In genomic region chr2:73237168-73237567, GRCh38 we compare ENCODE assay signal across 11 cellular contexts. TPM values are rescaled to one million over a fixed set of nuclear protein-coding genes. Genes with fewer than 3 reads are reported as not detected.
A peak's percentile ranks its signal among the peaks of the same experiment; 100 is the strongest.
DNase-seq lines count a peak whose midpoint lies in the region; ATAC-seq and TF ChIP-seq lines count a peak whose summit lies in the region.
"Had no signal": no experiment of that assay in that cellular context is flagged by ENCODE, and none has a peak within 500 bp of the region (broad histone marks: within the 10 kb centered on the region; RNA-seq: fewer than 3 reads in every experiment).

No MANE protein-coding gene starts in this region.

- H3K36me3 ChIP-seq in SU-DHL-6 (ENCODE audit: low read length), result peaks cover 26% of the 10 kb centered on the region; the same call in 1 of the 2 replicates

- peaks cover 29% of the 10 kb centered on the region; the same call in 1 of the 2 replicates for H4K20me1 ChIP-seq in SU-DHL-6 (ENCODE audit: low read depth, low read length)

- peaks cover 40% of the 10 kb centered on the region for H3K4me1 Mint-ChIP-seq in activated CD4-positive, alpha-beta T cell treated with anti-CD3 and anti-CD28 coated beads, Interleukin-2, amount 10 ng/mL, durations not matched to agents 24 days and 14 days
- peaks cover 36 to 47% of the 10 kb centered on the region in 2 donors for H3K4me1 Mint-ChIP-seq in natural killer cell treated with Interleukin-12 subunit alpha and Interleukin-12 subunit beta and Interleukin-15 and Interleukin-18, amount 100 ng/mL, for 72 hours (ENCODE audit: low read depth in 2 of 2)

- no peaks in the 10 kb centered on the region for H3K9me3 Mint-ChIP-seq in activated CD4-positive, alpha-beta T cell treated with anti-CD3 and anti-CD28 coated beads, Interleukin-2, amount 10 ng/mL, durations not matched to agents 24 days and 14 days
- H3K9me3 Mint-ChIP-seq in natural killer cell treated with Interleukin-12 subunit alpha and Interleukin-12 subunit beta and Interleukin-15 and Interleukin-18, amount 100 ng/mL, for 72 hours, result no peaks in the 10 kb centered on the region
- H3K9me3 Mint-ChIP-seq: T-helper 2 cell treated with Interferon-gamma antibody and Interleukin-4, amounts not matched to agents 5 μg/mL and 100 μg/mL, for 36 hours had no signal

- H3K27me3 ChIP-seq in SU-DHL-6 (ENCODE audit: low read length), result no peaks in the 10 kb centered on the region
- H3K27me3 ChIP-seq: body of pancreas had no signal

- H3F3A ChIP-seq in SU-DHL-6 (ENCODE audit: insufficient read depth), result peaks cover 5% of the 10 kb centered on the region; the same call in 1 of the 2 replicates

- H3K9me3 ChIP-seq in SU-DHL-6 (ENCODE audit: insufficient read depth, low read length), result no peaks in the 10 kb centered on the region
- H3K9me3 ChIP-seq: body of pancreas had no signal

- peaks cover 80% of the 10 kb centered on the region for H3K79me2 ChIP-seq in SU-DHL-6 (ENCODE audit: insufficient read depth, low read length)

- H3K9me2 ChIP-seq in SU-DHL-6 (replicated peaks; ENCODE audit: insufficient read depth, low read length), result no peaks in the 10 kb centered on the region

- H3K27me3 Mint-ChIP-seq in activated CD4-positive, alpha-beta T cell treated with anti-CD3 and anti-CD28 coated beads, Interleukin-2, amount 10 ng/mL, durations not matched to agents 24 days and 14 days, result no peaks in the 10 kb centered on the region
- H3K27me3 Mint-ChIP-seq in natural killer cell treated with Interleukin-12 subunit alpha and Interleukin-12 subunit beta and Interleukin-15 and Interleukin-18, amount 100 ng/mL, for 72 hours, result no peaks in the 10 kb centered on the region

- H3K4me3 ChIP-seq in SU-DHL-6 (ENCODE audit: insufficient read depth, low read length, poor library complexity, severe bottlenecking), result no peak overlapping the region
- H3K4me3 ChIP-seq: body of pancreas had no signal

- ATAC-seq in natural killer cell treated with Interleukin-12 subunit alpha and Interleukin-12 subunit beta and Interleukin-15 and Interleukin-18, amount 100 ng/mL, for 72 hours, result no peak
- ATAC-seq in HG02678 (IDR thresholded peaks at IDR 0.05; ENCODE audit: unreplicated experiment) (no peak), HG03159 (IDR thresholded peaks at IDR 0.05; ENCODE audit: unreplicated experiment) (no peak)
- ATAC-seq: body of pancreas, left colon had no signal

- H2AFZ ChIP-seq in SU-DHL-6 (ENCODE audit: low read depth, low read length, severe bottlenecking), result no peak overlapping the region

- no peak for TF ChIP-seq CTCF in SU-DHL-6 (IDR thresholded peaks at IDR 0.05; ENCODE audit: insufficient read depth, low read length, poor library complexity, severe bottlenecking)

- peak overlapping the region; percentile 78 for H3K4me2 ChIP-seq in SU-DHL-6 (ENCODE audit: low read depth, low read length, poor library complexity, severe bottlenecking)

- intact Hi-C loops in activated CD4-positive, alpha-beta T cell treated with anti-CD3 and anti-CD28 coated beads, Interleukin-2, amount 10 ng/mL, durations not matched to agents 24 days and 14 days (cut with micrococcal nuclease), result no loop called here

- H3K27ac ChIP-seq in SU-DHL-6 (ENCODE audit: low read depth, low read length), result no peak overlapping the region
- H3K27ac ChIP-seq: body of pancreas had no signal

- peak overlapping the region; percentile 0 for H3K4me3 Mint-ChIP-seq in activated CD4-positive, alpha-beta T cell treated with anti-CD3 and anti-CD28 coated beads, Interleukin-2, amount 10 ng/mL, durations not matched to agents 24 days and 14 days
- peak overlapping the region; percentile 98 for H3K4me3 Mint-ChIP-seq in natural killer cell treated with Interleukin-12 subunit alpha and Interleukin-12 subunit beta and Interleukin-15 and Interleukin-18, amount 100 ng/mL, for 72 hours

- H3K27ac Mint-ChIP-seq in activated CD4-positive, alpha-beta T cell treated with anti-CD3 and anti-CD28 coated beads, Interleukin-2, amount 10 ng/mL, durations not matched to agents 24 days and 14 days, result no peak overlapping the region
- peak overlapping the region in 1 of 2 donors; percentile 4 for H3K27ac Mint-ChIP-seq in natural killer cell treated with Interleukin-12 subunit alpha and Interleukin-12 subunit beta and Interleukin-15 and Interleukin-18, amount 100 ng/mL, for 72 hours
- H3K27ac Mint-ChIP-seq: T-helper 2 cell treated with Interferon-gamma antibody and Interleukin-4, amounts not matched to agents 5 μg/mL and 100 μg/mL, for 36 hours had no signal

- no peak for DNase-seq in activated CD4-positive, alpha-beta T cell treated with anti-CD3 and anti-CD28 coated beads, Interleukin-2, amount 10 ng/mL, durations not matched to agents 24 days and 14 days
- DNase-seq in activated CD4-positive, alpha-beta T cell treated with anti-CD3 and anti-CD28 coated beads for 48 hours, result no peak
- no peak for DNase-seq in natural killer cell treated with Interleukin-12 subunit alpha and Interleukin-12 subunit beta and Interleukin-15 and Interleukin-18, amount 100 ng/mL, for 72 hours (ENCODE audit: low spot score)
- DNase-seq: body of pancreas, left colon, NCI-H2171 had no signal

- peaks cover 44% of the 10 kb centered on the region for H3K36me3 Mint-ChIP-seq in activated CD4-positive, alpha-beta T cell treated with anti-CD3 and anti-CD28 coated beads, Interleukin-2, amount 10 ng/mL, durations not matched to agents 24 days and 14 days (ENCODE audit: low read depth)
- H3K36me3 Mint-ChIP-seq in natural killer cell treated with Interleukin-12 subunit alpha and Interleukin-12 subunit beta and Interleukin-15 and Interleukin-18, amount 100 ng/mL, for 72 hours, result peaks cover 18% of the 10 kb centered on the region

- H3K9ac ChIP-seq in SU-DHL-6 (ENCODE audit: low read length), result no peak overlapping the region

RNA-seq across cellular contexts. Expression of gene CCT7, which starts 3.1 kb away (rescaled TPM):
- 680 and 696 TPM in 2 replicates for total RNA-seq in activated CD4-positive, alpha-beta T cell treated with anti-CD3 and anti-CD28 coated beads, Interleukin-2, amount 10 ng/mL, durations not matched to agents 24 days and 14 days
- total RNA-seq in natural killer cell treated with Interleukin-12 subunit alpha and Interleukin-12 subunit beta and Interleukin-15 and Interleukin-18, amount 100 ng/mL, for 72 hours, result 100 to 1,000 TPM; 417 to 436 TPM

RNA-seq across cellular contexts. Expression of gene PRADC1, which starts 4.1 kb away (rescaled TPM):
- 14.8 and 15.9 TPM in 2 replicates for total RNA-seq in activated CD4-positive, alpha-beta T cell treated with anti-CD3 and anti-CD28 coated beads, Interleukin-2, amount 10 ng/mL, durations not matched to agents 24 days and 14 days
- total RNA-seq in natural killer cell treated with Interleukin-12 subunit alpha and Interleukin-12 subunit beta and Interleukin-15 and Interleukin-18, amount 100 ng/mL, for 72 hours, result 10 to 100 TPM; 13.0 to 13.5 TPM

RNA-seq across cellular contexts. Expression of gene SMYD5, which starts 23.1 kb away (rescaled TPM):
- total RNA-seq in activated CD4-positive, alpha-beta T cell treated with anti-CD3 and anti-CD28 coated beads, Interleukin-2, amount 10 ng/mL, durations not matched to agents 24 days and 14 days, result 56.7 and 62.7 TPM in 2 replicates
- 10 to 100 TPM; 27.2 to 47.1 TPM for total RNA-seq in natural killer cell treated with Interleukin-12 subunit alpha and Interleukin-12 subunit beta and Interleukin-15 and Interleukin-18, amount 100 ng/mL, for 72 hours

RNA-seq across cellular contexts. Expression of gene NOTO, which starts 34.8 kb away (rescaled TPM):
- not detected in 2 replicates for total RNA-seq in activated CD4-positive, alpha-beta T cell treated with anti-CD3 and anti-CD28 coated beads, Interleukin-2, amount 10 ng/mL, durations not matched to agents 24 days and 14 days
- not detected for total RNA-seq in natural killer cell treated with Interleukin-12 subunit alpha and Interleukin-12 subunit beta and Interleukin-15 and Interleukin-18, amount 100 ng/mL, for 72 hours
- total RNA-seq: A172, body of pancreas had no signal

RNA-seq across cellular contexts. Expression of gene FBXO41, which starts 47.1 kb away (rescaled TPM):
- 32.2 and 33.8 TPM in 2 replicates for total RNA-seq in activated CD4-positive, alpha-beta T cell treated with anti-CD3 and anti-CD28 coated beads, Interleukin-2, amount 10 ng/mL, durations not matched to agents 24 days and 14 days
- total RNA-seq in natural killer cell treated with Interleukin-12 subunit alpha and Interleukin-12 subunit beta and Interleukin-15 and Interleukin-18, amount 100 ng/mL, for 72 hours, result 10 to 100 TPM in 1 of 2 donors, 1 to 10 TPM in 1; 10.0 to 40.1 TPM
